8 cellular contexts compared by ENCODE assay signal in genomic region chr19:7652061-7652641, GRCh38. TPM values are rescaled to one million over a fixed set of nuclear protein-coding genes. Genes with fewer than 3 reads are reported as not detected.
A peak's percentile ranks its signal among the peaks of the same experiment; 100 is the strongest.
DNase-seq lines count a peak whose midpoint lies in the region; ATAC-seq and TF ChIP-seq lines count a peak whose summit lies in the region.

No MANE protein-coding gene starts in this region.

- H3K4me3 ChIP-seq in DOHH2 (ENCODE audit: low read length) (peak overlapping the region; percentile 62), fibroblast of lung (replicated peaks in 1 of 4; ENCODE audit: control extremely low read depth in 1 of 4, insufficient read depth in 1 of 4, low read depth in 3 of 4, low read length in 4 of 4) (peak overlapping the region in 2 of 4 experiments; percentile 35 to 51)

- H2AFZ ChIP-seq in fibroblast of lung (ENCODE audit: low read length): peak overlapping the region; percentile 77

- CTCF ChIA-PET in RWPE1 (lab: Yijun Ruan, JAX): interaction anchor here (0.8 to 1.6 kb wide), 2 partner anchors 14 to 1056 kb away, joined by 3 to 4 read pairs; no protein-coding TSS in a partner anchor

- H3K9ac ChIP-seq in fibroblast of lung (ENCODE audit: insufficient read depth, low read length): no peak overlapping the region

- H3K4me1 ChIP-seq in DOHH2 (ENCODE audit: control insufficient read depth, low read length) (peaks cover 33% of the 10 kb centered on the region), fibroblast of lung (ENCODE audit: control insufficient read depth, extremely low read depth, insufficient read depth, low read length) (peaks cover 3% of the 10 kb centered on the region)

- POLR2A ChIA-PET in RWPE1 (lab: Yijun Ruan, JAX; ENCODE audit: low non-redundant PET): no interaction called here

- H3K36me3 Mint-ChIP-seq in natural killer cell treated with Interleukin-12 subunit alpha and Interleukin-12 subunit beta and Interleukin-15 and Interleukin-18, amount 100 ng/mL, for 72 hours: no peaks in the 10 kb centered on the region

- H3K9me3 ChIP-seq in DOHH2 (ENCODE audit: control insufficient read depth, insufficient read depth, low read length): no peaks in the 10 kb centered on the region
- H3K9me3 ChIP-seq in fibroblast of lung (ENCODE audit: control insufficient read depth, insufficient read depth, low read depth, low read length): no peaks in the 10 kb centered on the region

- H3K27me3 ChIP-seq in DOHH2 (ENCODE audit: control insufficient read depth, low read length) (no peaks in the 10 kb centered on the region), fibroblast of lung (ENCODE audit: control insufficient read depth, insufficient read depth, low read length) (no peaks in the 10 kb centered on the region)

- H3K36me3 ChIP-seq in DOHH2 (ENCODE audit: control insufficient read depth, low read length) (no peaks in the 10 kb centered on the region), fibroblast of lung (ENCODE audit: control insufficient read depth, insufficient read depth, low read length) (no peaks in the 10 kb centered on the region)

- H4K20me1 ChIP-seq in DOHH2 (ENCODE audit: control insufficient read depth, insufficient read depth, low read depth, low read length) (no peaks in the 10 kb centered on the region), fibroblast of lung (ENCODE audit: control insufficient read depth, extremely low read depth, insufficient read depth, low read length) (no peaks in the 10 kb centered on the region)

- peak overlapping the region; percentile 73 for H3K4me2 ChIP-seq in DOHH2 (ENCODE audit: low read length)
- H3K4me2 ChIP-seq in fibroblast of lung (ENCODE audit: extremely low read depth, insufficient read depth, low read length): peak overlapping the region; percentile 68

- DNase-seq in Kasumi-1 (lab: John Stamatoyannopoulos, UW): peak; percentile 87 to 90
- DNase-seq in RWPE1 (ENCODE audit: low spot score): peak; percentile 78
- DNase-seq in activated T-helper 1 cell treated with anti-CD3 and anti-CD28 coated beads, Interleukin-2, amount 50 U/mL, for 16 hours (ENCODE audit: low read depth in 1 of 2, low spot score in 1 of 2): peak; percentile 78 to 84
- DNase-seq in fibroblast of lung (ENCODE audit: low read depth in 2 of 2): peak; percentile 45 to 87
- DNase-seq in natural killer cell treated with Interleukin-12 subunit alpha and Interleukin-12 subunit beta and Interleukin-15 and Interleukin-18, amount 100 ng/mL, for 72 hours (ENCODE audit: low spot score): peak; percentile 90
- DNase-seq in stimulated activated naive CD4-positive, alpha-beta T cell treated with Interleukin-2 at 50 U/mL for 16 hours (lab: John Stamatoyannopoulos, UW): peak; percentile 78

- H3K9me3 Mint-ChIP-seq in natural killer cell treated with Interleukin-12 subunit alpha and Interleukin-12 subunit beta and Interleukin-15 and Interleukin-18, amount 100 ng/mL, for 72 hours: no peaks in the 10 kb centered on the region

- H3K4me1 Mint-ChIP-seq in natural killer cell treated with Interleukin-12 subunit alpha and Interleukin-12 subunit beta and Interleukin-15 and Interleukin-18, amount 100 ng/mL, for 72 hours (ENCODE audit: low read depth in 2 of 2): peaks cover 11 to 18% of the 10 kb centered on the region in 2 donors

- H3K27ac Mint-ChIP-seq in natural killer cell treated with Interleukin-12 subunit alpha and Interleukin-12 subunit beta and Interleukin-15 and Interleukin-18, amount 100 ng/mL, for 72 hours: peak overlapping the region; percentile 37 to 85

- H3K27ac ChIP-seq in DOHH2 (ENCODE audit: low read depth, low read length): no peak overlapping the region
- peak overlapping the region; percentile 44 for H3K27ac ChIP-seq in RWPE1
- H3K27ac ChIP-seq in fibroblast of lung (ENCODE audit: insufficient read depth, low read length): no peak overlapping the region

- no peaks in the 10 kb centered on the region for H3K27me3 Mint-ChIP-seq in natural killer cell treated with Interleukin-12 subunit alpha and Interleukin-12 subunit beta and Interleukin-15 and Interleukin-18, amount 100 ng/mL, for 72 hours

- peak overlapping the region; percentile 78 for H3K4me3 Mint-ChIP-seq in natural killer cell treated with Interleukin-12 subunit alpha and Interleukin-12 subunit beta and Interleukin-15 and Interleukin-18, amount 100 ng/mL, for 72 hours

- TF ChIP-seq CTCF in DOHH2 (IDR thresholded peaks at IDR 0.05; ENCODE audit: low read depth, low read length, poor library complexity, severe bottlenecking): peak; percentile 88
- TF ChIP-seq CTCF in RWPE1 (conservative IDR thresholded peaks at IDR 0.05; ENCODE audit: low read depth): peak; percentile 94
- peak; percentile 93 to 96 for TF ChIP-seq CTCF in fibroblast of lung (conservative IDR thresholded peaks at IDR 0.05 in 1 of 2, IDR thresholded peaks at IDR 0.05 in 1 of 2; ENCODE audit: low read depth in 1 of 2, low read length in 2 of 2)

- peak; percentile 84 to 95 for ATAC-seq in natural killer cell treated with Interleukin-12 subunit alpha and Interleukin-12 subunit beta and Interleukin-15 and Interleukin-18, amount 100 ng/mL, for 72 hours
- ATAC-seq in GM21423 (IDR thresholded peaks at IDR 0.05; ENCODE audit: unreplicated experiment): no peak

- no peaks in the 10 kb centered on the region for H3K79me2 ChIP-seq in DOHH2 (ENCODE audit: control insufficient read depth, low read length)
- no peaks in the 10 kb centered on the region for H3K79me2 ChIP-seq in fibroblast of lung (ENCODE audit: control insufficient read depth, insufficient read depth, low read length)

- H3K9me2 ChIP-seq in DOHH2 (replicated peaks; ENCODE audit: control insufficient read depth, low read length): no peaks in the 10 kb centered on the region

- 0 out of 2 replicates have a peak, but pooled peaks cover 3% of the 10 kb centered on the region for H3F3A ChIP-seq in DOHH2 (ENCODE audit: control insufficient read depth, insufficient read depth)

RNA-seq across cellular contexts. Expression of gene STXBP2, which starts 15.2 kb away (rescaled TPM):
- 2.8 and 4.6 TPM in 2 replicates for total RNA-seq in fibroblast of lung
- 4.6 and 5.3 TPM in 2 replicates for polyA plus RNA-seq in fibroblast of lung
- 2.8 and 4.6 TPM in 2 replicates for polyA plus RNA-seq in fibroblast of lung (2012)
- 7.7 and 32.2 TPM in 2 replicates for polyA minus RNA-seq in fibroblast of lung (ENCODE audit: low replicate concordance)
- 100 to 1,000 TPM; 233 to 247 TPM for total RNA-seq in natural killer cell treated with Interleukin-12 subunit alpha and Interleukin-12 subunit beta and Interleukin-15 and Interleukin-18, amount 100 ng/mL, for 72 hours

RNA-seq across cellular contexts. Expression of gene RETN, which starts 16.7 kb away (rescaled TPM):
- total RNA-seq in fibroblast of lung: not detected in 2 replicates
- not detected in 2 replicates for polyA plus RNA-seq in fibroblast of lung
- not detected in 2 replicates for polyA plus RNA-seq in fibroblast of lung (2012)
- polyA minus RNA-seq in fibroblast of lung (ENCODE audit: low replicate concordance): not detected in 2 replicates
- not detected for total RNA-seq in natural killer cell treated with Interleukin-12 subunit alpha and Interleukin-12 subunit beta and Interleukin-15 and Interleukin-18, amount 100 ng/mL, for 72 hours

RNA-seq across cellular contexts. Expression of gene PCP2, which starts 18.6 kb away (rescaled TPM):
- not detected in 2 replicates for total RNA-seq in fibroblast of lung
- not detected in 2 replicates for polyA plus RNA-seq in fibroblast of lung
- polyA plus RNA-seq in fibroblast of lung (2012): not detected in 2 replicates
- not detected in 2 replicates for polyA minus RNA-seq in fibroblast of lung (ENCODE audit: low replicate concordance)
- 1 to 10 TPM; 1.2 to 1.5 TPM for total RNA-seq in natural killer cell treated with Interleukin-12 subunit alpha and Interleukin-12 subunit beta and Interleukin-15 and Interleukin-18, amount 100 ng/mL, for 72 hours

RNA-seq across cellular contexts. Expression of gene PET100, which starts 22.6 kb away (rescaled TPM):
- 15.7 and 16.9 TPM in 2 replicates for total RNA-seq in fibroblast of lung
- polyA plus RNA-seq in fibroblast of lung: 37.5 and 38.8 TPM in 2 replicates
- polyA plus RNA-seq in fibroblast of lung (2012): 88.3 and 106 TPM in 2 replicates
- 1.4 and 3.1 TPM in 2 replicates for polyA minus RNA-seq in fibroblast of lung (ENCODE audit: low replicate concordance)
- 10 to 100 TPM; 75.9 to 95.7 TPM for total RNA-seq in natural killer cell treated with Interleukin-12 subunit alpha and Interleukin-12 subunit beta and Interleukin-15 and Interleukin-18, amount 100 ng/mL, for 72 hours

RNA-seq across cellular contexts. Expression of gene XAB2, which starts 22.8 kb away (rescaled TPM):
- total RNA-seq in fibroblast of lung: 19.0 and 28.2 TPM in 2 replicates
- 12.5 and 16.5 TPM in 2 replicates for polyA plus RNA-seq in fibroblast of lung
- polyA plus RNA-seq in fibroblast of lung (2012): 20.9 and 28.1 TPM in 2 replicates
- polyA minus RNA-seq in fibroblast of lung (ENCODE audit: low replicate concordance): 59.2 and 77.4 TPM in 2 replicates
- total RNA-seq in natural killer cell treated with Interleukin-12 subunit alpha and Interleukin-12 subunit beta and Interleukin-15 and Interleukin-18, amount 100 ng/mL, for 72 hours: 10 to 100 TPM; 42.2 to 46.1 TPM

Comparison
In these comparisons a context has a peak if more than half of its experiments do, and no peak if none do; other contexts are left out.
1. RNA of gene STXBP2, which starts 15.2 kb away (total RNA-seq): 233 to 247 TPM in natural killer cell treated with Interleukin-12 subunit alpha and Interleukin-12 subunit beta and Interleukin-15 and Interleukin-18, amount 100 ng/mL, for 72 hours; 2.8 to 4.6 TPM in fibroblast of lung; every median in the first group is over 10 times any median in the second.
2. Peak in every context shown above with its lines, with median percentiles within 50 percentile points of each other: CTCF ChIP-seq and DNase-seq.